ENCODE assay signal across 8 cellular contexts in the genomic region with DNA sequence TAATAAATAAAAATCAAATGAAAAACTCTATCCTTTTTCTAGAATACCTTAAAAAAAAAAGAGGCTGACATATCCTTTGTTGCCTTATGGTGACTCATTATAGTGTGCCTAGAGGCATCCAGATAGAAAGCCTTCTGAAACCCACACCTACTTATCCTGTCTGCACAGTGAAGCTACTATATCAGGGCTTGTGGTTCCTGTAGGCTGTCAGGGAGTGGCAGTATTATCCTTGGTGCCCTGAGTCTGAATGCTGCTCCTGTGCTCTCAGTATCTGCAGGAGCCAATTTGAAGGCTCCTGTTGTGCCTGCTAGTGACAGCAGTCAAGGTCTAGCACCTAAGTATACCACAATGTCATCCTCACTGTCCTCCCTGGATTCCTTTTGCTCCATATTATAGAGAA.
A peak's percentile ranks its signal among the peaks of the same experiment; 100 is the strongest.
DNase-seq lines count a peak whose midpoint lies in the region; ATAC-seq and TF ChIP-seq lines count a peak whose summit lies in the region.

No MANE protein-coding gene starts in this region.

- TF ChIP-seq POLR2A in Peyer's patch (IDR thresholded peaks at IDR 0.05) = no peak

- intact Hi-C loops in activated CD4-positive, alpha-beta T cell treated with anti-CD3 and anti-CD28 coated beads for 36 hours (cut with DNase I, micrococcal nuclease) = no loop called here

- H3K27ac ChIP-seq in Peyer's patch = no peak overlapping the region

- H3K4me3 ChIP-seq in retinal pigment epithelial cell (ENCODE audit: low read length) = no peak overlapping the region
- no peak overlapping the region for H3K4me3 ChIP-seq in Peyer's patch

- no peaks in the 10 kb centered on the region for H3K27me3 ChIP-seq in Peyer's patch

- POLR2A ChIA-PET in activated CD4-positive, alpha-beta T cell treated with anti-CD3 and anti-CD28 coated beads for 36 hours (lab: Charles Lee) = no interaction called here

- H3K4me1 Mint-ChIP-seq in activated CD4-positive, alpha-beta T cell treated with anti-CD3 and anti-CD28 coated beads for 36 hours = peaks cover 2% of the 10 kb centered on the region

- H3K9me3 ChIP-seq in Peyer's patch = no peaks in the 10 kb centered on the region

- no peaks in the 10 kb centered on the region for H3K36me3 Mint-ChIP-seq in activated CD4-positive, alpha-beta T cell treated with anti-CD3 and anti-CD28 coated beads for 36 hours (ENCODE audit: low read depth)

- peak; percentile 17 for TF ChIP-seq CTCF in retinal pigment epithelial cell (conservative IDR thresholded peaks at IDR 0.05; ENCODE audit: low read depth, low read length)
- TF ChIP-seq CTCF in Peyer's patch (IDR thresholded peaks at IDR 0.05) = no peak

- H3K27me3 Mint-ChIP-seq in activated CD4-positive, alpha-beta T cell treated with anti-CD3 and anti-CD28 coated beads for 36 hours = no peaks in the 10 kb centered on the region

- peak; percentile 69 for ATAC-seq in activated CD4-positive, alpha-beta T cell treated with anti-CD3 and anti-CD28 coated beads for 36 hours
- peak; percentile 60 for ATAC-seq in HG03025 (IDR thresholded peaks at IDR 0.05; ENCODE audit: low FRiP score, unreplicated experiment)

- no peak overlapping the region for H3K4me3 Mint-ChIP-seq in activated CD4-positive, alpha-beta T cell treated with anti-CD3 and anti-CD28 coated beads for 36 hours

- DNase-seq in activated CD4-positive, alpha-beta T cell treated with anti-CD3 and anti-CD28 coated beads for 36 hours = no peak
- no peak for DNase-seq in activated CD4-positive, alpha-beta T cell treated with anti-CD3 and anti-CD28 coated beads, Interleukin-2, amount 50 U/mL, for 48 hours
- peak; percentile 74 for DNase-seq in SW480 (ENCODE audit: low spot score)
- no peak for DNase-seq in retinal pigment epithelial cell (ENCODE audit: low read depth)
- DNase-seq in NCI-H1092 treated with DMSO at 0.1 percent for 48 hours (lab: John Stamatoyannopoulos, UW) = no peak
- DNase-seq in T-helper 2 cell = no peak
- DNase-seq in Peyer's patch = no peak

- CTCF ChIA-PET in activated CD4-positive, alpha-beta T cell treated with anti-CD3 and anti-CD28 coated beads for 36 hours (lab: Charles Lee) = interaction anchor here (0.6 to 0.9 kb wide), 2 partner anchors 138 to 872 kb away, joined by 3 to 5 read pairs; no protein-coding TSS in a partner anchor

- no peaks in the 10 kb centered on the region for H3K36me3 ChIP-seq in Peyer's patch

- H3K4me1 ChIP-seq in Peyer's patch = no peaks in the 10 kb centered on the region

- no peak overlapping the region for H3K27ac Mint-ChIP-seq in activated CD4-positive, alpha-beta T cell treated with anti-CD3 and anti-CD28 coated beads for 36 hours

- no peaks in the 10 kb centered on the region for H3K9me3 Mint-ChIP-seq in activated CD4-positive, alpha-beta T cell treated with anti-CD3 and anti-CD28 coated beads for 36 hours (ENCODE audit: low read depth)
